ENCODE assay signal across 13 cellular contexts in the genomic region with DNA sequence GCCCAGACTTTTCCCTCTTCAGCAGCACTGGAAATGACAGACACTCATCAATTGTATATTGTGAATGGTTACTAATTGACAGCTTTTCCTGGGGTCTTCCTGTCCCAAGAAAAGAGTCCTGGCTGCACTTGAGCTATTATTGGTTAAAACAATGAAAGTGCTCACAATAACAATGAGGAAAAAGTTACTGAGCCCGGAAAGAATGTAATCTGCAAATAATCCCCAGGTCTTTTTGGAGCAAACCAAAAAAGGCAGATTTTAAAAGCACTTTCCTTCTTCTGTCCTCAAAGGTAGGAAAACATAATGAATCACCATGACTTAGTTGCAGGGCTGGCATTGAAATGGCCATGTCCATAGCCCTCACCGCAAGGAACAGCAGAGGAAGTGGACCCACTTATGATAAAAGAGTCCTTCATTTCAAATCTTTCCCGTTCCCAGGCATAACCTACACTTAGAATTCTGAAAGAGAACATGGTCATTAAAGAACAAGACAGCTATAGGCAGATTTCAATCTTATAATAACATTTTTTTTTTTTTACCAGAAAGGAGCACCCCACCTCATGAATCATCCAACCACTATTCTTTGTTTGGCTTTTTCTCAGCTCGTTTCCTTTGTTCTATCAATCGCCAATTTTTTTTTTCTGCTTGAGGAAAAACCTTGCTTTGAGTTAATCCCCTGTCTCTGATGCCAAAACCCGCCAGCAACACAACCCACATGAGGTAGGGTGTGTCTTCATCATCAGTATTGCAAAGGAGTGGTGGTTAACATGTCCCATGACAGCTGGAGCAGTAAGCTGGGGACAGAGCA. TPM values are rescaled to one million over a fixed set of nuclear protein-coding genes. Genes with fewer than 3 reads are reported as not detected.
DNase-seq lines count a peak whose midpoint lies in the region; ATAC-seq, FAIRE-seq and TF ChIP-seq lines count a peak whose summit lies in the region.
"Had no signal": no experiment of that assay in that cellular context is flagged by ENCODE, and none has a peak within 500 bp of the region (broad histone marks: within the 10 kb centered on the region; RNA-seq: fewer than 3 reads in every experiment).

No MANE protein-coding gene starts in this region.

- no peak for TF ChIP-seq CTCF in RWPE2 (IDR thresholded peaks at IDR 0.05; ENCODE audit: poor library complexity, severe bottlenecking)
- no peak for TF ChIP-seq CTCF in GM13977 (IDR thresholded peaks at IDR 0.05; ENCODE audit: extremely low read depth, insufficient read depth, missing control alignments)

- H3K9me3 Mint-ChIP-seq in activated naive CD4-positive, alpha-beta T cell treated with anti-CD3 and anti-CD28 coated beads, Interleukin-2, amount 50 U/mL, for 24 hours = no peaks in the 10 kb centered on the region
- H3K9me3 Mint-ChIP-seq in activated naive CD4-positive, alpha-beta T cell treated with anti-CD3 and anti-CD28 coated beads, Interleukin-2, amount 10 ng/mL, durations not matched to agents 7 days and 5 days = no peaks in the 10 kb centered on the region
- no peaks in the 10 kb centered on the region for H3K9me3 Mint-ChIP-seq in stimulated activated effector memory CD8-positive, alpha-beta T cell treated with anti-CD3 and anti-CD28 coated beads, Interleukin-12 subunit alpha, Interleukin-12 subunit beta, amount 100 ng/mL, for 72 hours
- H3K9me3 Mint-ChIP-seq: dendritic cell treated with granulocyte-macrophage colony-stimulating factor and Interleukin-4, amounts not matched to agents 40 ng/mL and 50 ng/mL, for 4 days; naive B cell; T-helper 2 cell treated with Interferon-gamma antibody and Interleukin-4, amounts not matched to agents 5 μg/mL and 100 μg/mL, for 36 hours had no signal

- DNase-seq in activated naive CD4-positive, alpha-beta T cell treated with anti-CD3 and anti-CD28 coated beads, Interleukin-2, amount 10 ng/mL, durations not matched to agents 7 days and 5 days = no peak
- DNase-seq in RWPE2 (ENCODE audit: low spot score) = no peak
- DNase-seq in stimulated activated effector memory CD8-positive, alpha-beta T cell treated with anti-CD3 and anti-CD28 coated beads, Interleukin-12 subunit alpha, Interleukin-12 subunit beta, amount 100 ng/mL, for 72 hours (ENCODE audit: low spot score in 2 of 2) = no peak
- no peak for DNase-seq in small intestine
- no peak for DNase-seq in activated effector memory CD4-positive, alpha-beta T cell treated with Interleukin-2 at 50 U/mL for 16 hours
- no peak for DNase-seq in GM13977 (ENCODE audit: low spot score)
- DNase-seq: naive B cell, NCI-H1436, testis had no signal

- H3K27me3 Mint-ChIP-seq in activated naive CD4-positive, alpha-beta T cell treated with anti-CD3 and anti-CD28 coated beads, Interleukin-2, amount 50 U/mL, for 24 hours = no peaks in the 10 kb centered on the region
- no peaks in the 10 kb centered on the region for H3K27me3 Mint-ChIP-seq in activated naive CD4-positive, alpha-beta T cell treated with anti-CD3 and anti-CD28 coated beads, Interleukin-2, amount 10 ng/mL, durations not matched to agents 7 days and 5 days
- H3K27me3 Mint-ChIP-seq: naive B cell had no signal

- H3K36me3 ChIP-seq in RWPE2 (ENCODE audit: low read depth) (no peaks in the 10 kb centered on the region), esophagus (ENCODE audit: control insufficient read depth in 2 of 2, insufficient read depth in 2 of 2, low read length in 1 of 2) (no peaks in the 10 kb centered on the region), small intestine (ENCODE audit: control insufficient read depth in 2 of 2, insufficient read depth in 2 of 2, low read length in 2 of 2) (no peaks in the 10 kb centered on the region)

- H3K4me1 Mint-ChIP-seq in activated naive CD4-positive, alpha-beta T cell treated with anti-CD3 and anti-CD28 coated beads, Interleukin-2, amount 50 U/mL, for 24 hours = peaks cover 11% of the 10 kb centered on the region
- peaks cover 10% of the 10 kb centered on the region for H3K4me1 Mint-ChIP-seq in activated naive CD4-positive, alpha-beta T cell treated with anti-CD3 and anti-CD28 coated beads, Interleukin-2, amount 10 ng/mL, durations not matched to agents 7 days and 5 days
- H3K4me1 Mint-ChIP-seq in stimulated activated effector memory CD8-positive, alpha-beta T cell treated with anti-CD3 and anti-CD28 coated beads, Interleukin-12 subunit alpha, Interleukin-12 subunit beta, amount 100 ng/mL, for 72 hours = peaks cover 9% of the 10 kb centered on the region
- H3K4me1 Mint-ChIP-seq: naive B cell had no signal

- peak overlapping the region; percentile 8 for H3K4me3 Mint-ChIP-seq in activated naive CD4-positive, alpha-beta T cell treated with anti-CD3 and anti-CD28 coated beads, Interleukin-2, amount 50 U/mL, for 24 hours
- H3K4me3 Mint-ChIP-seq in activated naive CD4-positive, alpha-beta T cell treated with anti-CD3 and anti-CD28 coated beads, Interleukin-2, amount 10 ng/mL, durations not matched to agents 7 days and 5 days = no peak overlapping the region
- no peak overlapping the region for H3K4me3 Mint-ChIP-seq in stimulated activated effector memory CD8-positive, alpha-beta T cell treated with anti-CD3 and anti-CD28 coated beads, Interleukin-12 subunit alpha, Interleukin-12 subunit beta, amount 100 ng/mL, for 72 hours
- H3K4me3 Mint-ChIP-seq: dendritic cell treated with granulocyte-macrophage colony-stimulating factor and Interleukin-4, amounts not matched to agents 40 ng/mL and 50 ng/mL, for 4 days; T-helper 2 cell treated with Interferon-gamma antibody and Interleukin-4, amounts not matched to agents 5 μg/mL and 100 μg/mL, for 36 hours had no signal

- no peak for FAIRE-seq in small intestine (lab: Jason Lieb, UNC)

- H3K4me3 ChIP-seq in RWPE2 (ENCODE audit: severe bottlenecking) = no peak overlapping the region
- no peak overlapping the region for H3K4me3 ChIP-seq in esophagus (ENCODE audit: low read depth in 1 of 2, low read length in 2 of 2)
- H3K4me3 ChIP-seq in small intestine (ENCODE audit: low read depth in 1 of 2, low read length in 2 of 2) = no peak overlapping the region
- H3K4me3 ChIP-seq: testis had no signal

- H3K27ac Mint-ChIP-seq in activated naive CD4-positive, alpha-beta T cell treated with anti-CD3 and anti-CD28 coated beads, Interleukin-2, amount 50 U/mL, for 24 hours = peak overlapping the region; percentile 81
- H3K27ac Mint-ChIP-seq in activated naive CD4-positive, alpha-beta T cell treated with anti-CD3 and anti-CD28 coated beads, Interleukin-2, amount 10 ng/mL, durations not matched to agents 7 days and 5 days = no peak overlapping the region
- no peak overlapping the region for H3K27ac Mint-ChIP-seq in stimulated activated effector memory CD8-positive, alpha-beta T cell treated with anti-CD3 and anti-CD28 coated beads, Interleukin-12 subunit alpha, Interleukin-12 subunit beta, amount 100 ng/mL, for 72 hours
- H3K27ac Mint-ChIP-seq: dendritic cell treated with granulocyte-macrophage colony-stimulating factor and Interleukin-4, amounts not matched to agents 40 ng/mL and 50 ng/mL, for 4 days; naive B cell; T-helper 2 cell treated with Interferon-gamma antibody and Interleukin-4, amounts not matched to agents 5 μg/mL and 100 μg/mL, for 36 hours had no signal

- WGBS in esophagus, 2 donors = 25 to 38% methylated on average over 6 of the region's 6 CpGs
- WGBS in small intestine, 3 donors = 56 to 70% (median 62%) methylated on average over 6 of the region's 6 CpGs

- in situ Hi-C loops in GM13977 (cut with MboI; ENCODE audit: low pct_unique_long_range_greater_than_20kb, low sequenced_read_pairs, unreplicated experiment) = no loop called here

- peak; percentile 75 for ATAC-seq in RWPE2 (ENCODE audit: low read depth)
- peak; percentile 51 for ATAC-seq in stimulated activated effector memory CD8-positive, alpha-beta T cell treated with anti-CD3 and anti-CD28 coated beads, Interleukin-12 subunit alpha, Interleukin-12 subunit beta, amount 100 ng/mL, for 72 hours

- CTCF ChIA-PET in activated naive CD4-positive, alpha-beta T cell treated with anti-CD3 and anti-CD28 coated beads, Interleukin-2, amount 10 ng/mL, durations not matched to agents 7 days and 5 days (lab: Charles Lee) = interaction anchor here (0.7 kb wide), 1 partner anchor 14 kb away, joined by 3 read pairs; no protein-coding TSS in a partner anchor

- no peaks in the 10 kb centered on the region for H3K27me3 ChIP-seq in RWPE2 (ENCODE audit: insufficient read depth, poor library complexity, severe bottlenecking)
- H3K27me3 ChIP-seq in esophagus (ENCODE audit: control insufficient read depth in 1 of 2, insufficient read depth in 2 of 2, low read length in 2 of 2) = no peaks in the 10 kb centered on the region
- no peaks in the 10 kb centered on the region for H3K27me3 ChIP-seq in small intestine (ENCODE audit: control insufficient read depth in 2 of 2, insufficient read depth in 2 of 2, low read length in 2 of 2)
- H3K27me3 ChIP-seq: testis had no signal

- H3K9me3 ChIP-seq in RWPE2 (ENCODE audit: severe bottlenecking) = no peaks in the 10 kb centered on the region
- no peaks in the 10 kb centered on the region for H3K9me3 ChIP-seq in esophagus (ENCODE audit: control insufficient read depth in 2 of 2, insufficient read depth in 1 of 2, low read depth in 1 of 2, low read length in 1 of 2)
- H3K9me3 ChIP-seq in small intestine (ENCODE audit: control insufficient read depth, low read depth) = no peaks in the 10 kb centered on the region
- H3K9me3 ChIP-seq: testis had no signal

- H3K27ac ChIP-seq in RWPE2 (ENCODE audit: poor library complexity, severe bottlenecking) (peak overlapping the region; percentile 78), esophagus (ENCODE audit: low read depth in 2 of 2, low read length in 1 of 2) (peak overlapping the region; percentile 74 to 92), small intestine (ENCODE audit: low read depth in 1 of 2, low read length in 1 of 2) (peak overlapping the region in 1 of 2 donors; percentile 2)
- H3K27ac ChIP-seq: testis had no signal

- H3K4me1 ChIP-seq in RWPE2 (ENCODE audit: insufficient read depth, poor library complexity, severe bottlenecking) (peaks cover 14% of the 10 kb centered on the region), esophagus (ENCODE audit: control insufficient read depth in 2 of 2, insufficient read depth in 2 of 2, low read length in 1 of 2) (peaks cover 0 to 2% of the 10 kb centered on the region in 2 donors), small intestine (ENCODE audit: control insufficient read depth in 2 of 2, insufficient read depth in 1 of 2, low read depth in 1 of 2, low read length in 1 of 2) (peaks cover 3 to 4% of the 10 kb centered on the region in 2 donors)

- no peaks in the 10 kb centered on the region for H3K36me3 Mint-ChIP-seq in activated naive CD4-positive, alpha-beta T cell treated with anti-CD3 and anti-CD28 coated beads, Interleukin-2, amount 50 U/mL, for 24 hours
- H3K36me3 Mint-ChIP-seq in activated naive CD4-positive, alpha-beta T cell treated with anti-CD3 and anti-CD28 coated beads, Interleukin-2, amount 10 ng/mL, durations not matched to agents 7 days and 5 days = no peaks in the 10 kb centered on the region
- no peaks in the 10 kb centered on the region for H3K36me3 Mint-ChIP-seq in stimulated activated effector memory CD8-positive, alpha-beta T cell treated with anti-CD3 and anti-CD28 coated beads, Interleukin-12 subunit alpha, Interleukin-12 subunit beta, amount 100 ng/mL, for 72 hours
- H3K36me3 Mint-ChIP-seq: naive B cell had no signal

RNA-seq across cellular contexts. Expression of gene ATP1B3, which starts 35.5 kb away (rescaled TPM):
- polyA plus RNA-seq in esophagus (100 to 1,000 TPM; 134 to 173 TPM), small intestine (100 to 1,000 TPM; 174 to 308 (median 207) TPM)
